8 cellular contexts compared by ENCODE assay signal in genomic region chr22:41621911-41622179, GRCh38. TPM values are rescaled to one million over a fixed set of nuclear protein-coding genes. Genes with fewer than 3 reads are reported as not detected.
A peak's percentile ranks its signal among the peaks of the same experiment; 100 is the strongest.
DNase-seq lines count a peak whose midpoint lies in the region; ATAC-seq and TF ChIP-seq lines count a peak whose summit lies in the region.

No MANE protein-coding gene starts in this region.

- H2AFZ ChIP-seq in SU-DHL-6 (ENCODE audit: low read depth, low read length, severe bottlenecking), result no peak overlapping the region

- peak overlapping the region; percentile 92 for H3K4me3 ChIP-seq in GM12864 (ENCODE audit: low read depth, low read length)
- H3K4me3 ChIP-seq in SU-DHL-6 (ENCODE audit: insufficient read depth, low read length, poor library complexity, severe bottlenecking), result peak overlapping the region; percentile 92
- peak overlapping the region; percentile 94 for H3K4me3 ChIP-seq in fibroblast of mammary gland (ENCODE audit: control insufficient read depth, low read depth, low read length)
- H3K4me3 ChIP-seq in psoas muscle, result peak overlapping the region; percentile 82

- peaks cover 83% of the 10 kb centered on the region for H3K79me2 ChIP-seq in SU-DHL-6 (ENCODE audit: insufficient read depth, low read length)

- DNase-seq in GM12864 (ENCODE audit: low read depth) (no peak), fibroblast of mammary gland (ENCODE audit: low read depth) (no peak), psoas muscle (no peak), AG20443 (ENCODE audit: low spot score) (no peak), inferior parietal cortex (ENCODE audit: extremely low spot score) (no peak), SKM-1 (lab: John Stamatoyannopoulos, UW; ENCODE audit: unreplicated experiment) (no peak)
- no peak for DNase-seq in activated CD4-positive, alpha-beta T cell treated with anti-CD3 and anti-CD28 coated beads, Interleukin-2, amount 50 U/mL, for 1 hour

- no peaks in the 10 kb centered on the region for H3K9me2 ChIP-seq in SU-DHL-6 (replicated peaks; ENCODE audit: insufficient read depth, low read length)

- 3 to 6% (median 4%) methylated on average over 8 of the region's 8 CpGs for WGBS in psoas muscle, 3 donors

- no peak for ATAC-seq in psoas muscle

- H3K27ac ChIP-seq in SU-DHL-6 (ENCODE audit: low read depth, low read length) (0 out of 2 replicates have a peak overlapping the region, but pooled peaks have one; percentile 70), psoas muscle (peak overlapping the region; percentile 95)

- H3K9me3 ChIP-seq in SU-DHL-6 (ENCODE audit: insufficient read depth, low read length) (no peaks in the 10 kb centered on the region), psoas muscle (no peaks in the 10 kb centered on the region)

- H3K36me3 ChIP-seq in SU-DHL-6 (ENCODE audit: low read length), result peaks cover 3% of the 10 kb centered on the region; the same call in 1 of the 2 replicates
- peaks cover 0 to 47% of the 10 kb centered on the region in 2 donors for H3K36me3 ChIP-seq in psoas muscle (ENCODE audit: insufficient read depth in 1 of 2, low read depth in 1 of 2)

- no peaks in the 10 kb centered on the region for H3K27me3 ChIP-seq in SU-DHL-6 (ENCODE audit: low read length)
- H3K27me3 ChIP-seq in psoas muscle (ENCODE audit: insufficient read depth in 3 of 3, low read length in 2 of 3), result no peaks in the 10 kb centered on the region

- H4K20me1 ChIP-seq in SU-DHL-6 (ENCODE audit: low read depth, low read length), result no peaks in the 10 kb centered on the region; the same call in 1 of the 2 replicates

- H3K4me2 ChIP-seq in SU-DHL-6 (ENCODE audit: low read depth, low read length, poor library complexity, severe bottlenecking), result peak overlapping the region; percentile 76

- H3K4me1 ChIP-seq in psoas muscle, result peaks cover 26% of the 10 kb centered on the region

- intact Hi-C loops in psoas muscle (cut with DNase I), result no loop called here

- TF ChIP-seq CTCF in GM12864 (IDR thresholded peaks at IDR 0.05; ENCODE audit: low read depth, low read length, missing control alignments), result no peak
- no peak for TF ChIP-seq CTCF in SU-DHL-6 (IDR thresholded peaks at IDR 0.05; ENCODE audit: insufficient read depth, low read length, poor library complexity, severe bottlenecking)
- TF ChIP-seq CTCF in fibroblast of mammary gland (conservative IDR thresholded peaks at IDR 0.05; ENCODE audit: control insufficient read depth, insufficient read depth, low read depth, low read length), result no peak
- no peak for TF ChIP-seq CTCF in psoas muscle (IDR thresholded peaks at IDR 0.05)

- H3F3A ChIP-seq in SU-DHL-6 (ENCODE audit: insufficient read depth), result no peaks in the 10 kb centered on the region

- H3K9ac ChIP-seq in SU-DHL-6 (ENCODE audit: low read length), result peak overlapping the region; percentile 94

RNA-seq across cellular contexts. Expression of gene XRCC6, which starts 0.8 kb away (rescaled TPM):
- total RNA-seq in psoas muscle, result 100 to 1,000 TPM; 185 to 252 (median 217) TPM
- polyA plus RNA-seq in psoas muscle, result 100 to 1,000 TPM; 156 to 291 (median 259) TPM

RNA-seq across cellular contexts. Expression of gene DESI1, which starts 1.0 kb away (rescaled TPM):
- total RNA-seq in psoas muscle, result 10 to 100 TPM; 17.5 to 27.6 (median 23.2) TPM
- polyA plus RNA-seq in psoas muscle, result 10 to 100 TPM; 14.7 to 23.3 (median 18.9) TPM

RNA-seq across cellular contexts. Expression of gene PMM1, which starts 32.2 kb away (rescaled TPM):
- 10 to 100 TPM in 2 of 4 donors, 1 to 10 TPM in 2; 7.3 to 12.2 (median 9.2) TPM for total RNA-seq in psoas muscle
- polyA plus RNA-seq in psoas muscle, result 10 to 100 TPM; 10.3 to 14.5 (median 13.2) TPM
